Comparison of ENCODE assay signal across 11 cellular contexts in the genomic region with DNA sequence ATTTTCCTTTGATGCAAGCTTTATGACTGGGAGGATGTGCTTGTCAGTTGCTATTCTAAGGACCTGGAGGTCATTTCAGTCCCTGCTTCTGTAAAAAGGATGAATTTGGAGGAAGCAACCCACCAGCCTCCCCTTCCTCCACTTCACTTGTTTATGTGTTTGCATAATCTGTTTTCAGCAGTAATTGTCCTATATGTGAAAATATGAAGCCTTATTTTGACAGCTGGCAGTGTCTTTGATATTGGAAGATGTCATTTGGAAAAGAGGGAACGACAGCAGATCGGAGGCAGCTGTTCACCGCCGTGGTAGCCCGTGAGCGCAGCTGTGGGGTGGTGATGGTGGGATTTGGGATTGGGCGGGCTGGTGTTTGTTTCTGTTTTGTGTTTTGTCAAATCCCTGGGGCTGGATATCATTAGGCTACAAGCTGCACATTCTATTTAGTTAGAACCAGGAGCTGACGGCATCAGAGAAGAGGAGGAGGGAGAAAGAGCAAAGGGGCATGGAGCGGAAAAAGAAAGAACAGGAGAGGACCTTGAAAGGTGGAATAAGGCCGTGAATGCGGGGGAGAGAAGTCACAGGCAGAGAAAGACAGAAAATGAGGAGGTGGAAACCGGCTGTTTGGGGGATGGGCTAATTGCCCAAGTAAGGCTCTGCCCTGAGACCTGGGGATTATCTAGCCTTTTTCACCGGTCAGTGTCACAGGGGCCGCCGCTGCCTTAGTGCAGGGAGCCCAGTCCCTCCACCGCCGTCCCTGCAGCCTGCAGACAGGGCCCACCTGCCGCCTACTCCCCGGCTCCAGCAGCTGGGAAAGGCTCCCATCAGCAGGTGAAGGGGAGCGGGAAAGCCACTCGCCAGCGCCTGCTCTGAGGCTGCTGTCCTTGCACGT.
DNase-seq lines count a peak whose midpoint lies in the region; ATAC-seq and TF ChIP-seq lines count a peak whose summit lies in the region.
"Had no signal": no experiment of that assay in that cellular context is flagged by ENCODE, and none has a peak within 500 bp of the region (broad histone marks: within the 10 kb centered on the region; RNA-seq: fewer than 3 reads in every experiment).

No MANE protein-coding gene starts in this region.

- no peaks in the 10 kb centered on the region for H3K36me3 ChIP-seq in CD8-positive, alpha-beta memory T cell (ENCODE audit: insufficient read depth, low read length)
- H3K36me3 ChIP-seq in heart right ventricle (no peaks in the 10 kb centered on the region), BE2C (no peaks in the 10 kb centered on the region)
- H3K36me3 ChIP-seq: HAP-1 had no signal

- CTCF ChIA-PET in CD8-positive, alpha-beta memory T cell (lab: Charles Lee), result no interaction called here

- no peaks in the 10 kb centered on the region for H3K9me3 Mint-ChIP-seq in CD8-positive, alpha-beta memory T cell
- H3K9me3 Mint-ChIP-seq: stimulated activated naive B cell treated with anti-CD40 and anti-IgM and Interleukin-4, amounts not matched to agents 10 μg/mL and 1 μg/mL and 100 μg/mL, for 72 hours had no signal

- TF ChIP-seq CTCF in heart right ventricle (IDR thresholded peaks at IDR 0.05) (no peak), omental fat pad (IDR thresholded peaks at IDR 0.05) (no peak), BE2C (IDR thresholded peaks at IDR 0.05; ENCODE audit: low read depth, low read length) (no peak)

- peak overlapping the region; percentile 4 for H3K27ac ChIP-seq in CD8-positive, alpha-beta memory T cell (ENCODE audit: low read depth, low read length)
- peak overlapping the region in 8 of 10 donors; percentile 2 to 88 (median 70) for H3K27ac ChIP-seq in heart right ventricle
- H3K27ac ChIP-seq: C4-2B had no signal

- ATAC-seq in heart right ventricle (peak; percentile 25 to 70 (median 48)), omental fat pad (ENCODE audit: low FRiP score) (peak; percentile 34)

- no peaks in the 10 kb centered on the region for H3K9me3 ChIP-seq in CD8-positive, alpha-beta memory T cell (ENCODE audit: low read length)
- H3K9me3 ChIP-seq in heart right ventricle (peaks cover 0 to 4% (median 0%) of the 10 kb centered on the region in 11 donors), BE2C (no peaks in the 10 kb centered on the region)
- H3K9me3 ChIP-seq: HAP-1 had no signal

- H3K4me3 ChIP-seq in CD8-positive, alpha-beta memory T cell (ENCODE audit: low read length), result no peak overlapping the region
- H3K4me3 ChIP-seq in heart right ventricle (peak overlapping the region in 9 of 10 donors; percentile 12 to 51 (median 41)), BE2C (ENCODE audit: low read depth, low read length) (no peak overlapping the region)
- H3K4me3 ChIP-seq: HAP-1 had no signal

- no peaks in the 10 kb centered on the region for H3K4me1 ChIP-seq in CD8-positive, alpha-beta memory T cell (ENCODE audit: insufficient read depth, low read length)
- peaks cover 8 to 33% (median 22%) of the 10 kb centered on the region in 9 donors for H3K4me1 ChIP-seq in heart right ventricle
- H3K4me1 ChIP-seq in BE2C, result no peaks in the 10 kb centered on the region

- H3K4me1 Mint-ChIP-seq in CD8-positive, alpha-beta memory T cell, result no peaks in the 10 kb centered on the region

- H3K27me3 Mint-ChIP-seq in CD8-positive, alpha-beta memory T cell, result peaks cover 23 to 26% of the 10 kb centered on the region in 2 donors

- no peaks in the 10 kb centered on the region for H3K36me3 Mint-ChIP-seq in CD8-positive, alpha-beta memory T cell
- H3K36me3 Mint-ChIP-seq: stimulated activated naive B cell treated with anti-CD40 and anti-IgM and Interleukin-4, amounts not matched to agents 10 μg/mL and 1 μg/mL and 100 μg/mL, for 72 hours had no signal

- POLR2A ChIA-PET in CD8-positive, alpha-beta memory T cell (lab: Charles Lee), result no interaction called here

- no peak overlapping the region for H3K27ac Mint-ChIP-seq in CD8-positive, alpha-beta memory T cell
- H3K27ac Mint-ChIP-seq: stimulated activated naive B cell treated with anti-CD40 and anti-IgM and Interleukin-4, amounts not matched to agents 10 μg/mL and 1 μg/mL and 100 μg/mL, for 72 hours had no signal

- intact Hi-C loops in heart right ventricle (cut with DNase I), result loop anchor here in 2 of 10 donors (10.0 kb wide), 1 partner anchor 104 kb away; a partner anchor contains a TSS

- H3K27me3 ChIP-seq in CD8-positive, alpha-beta memory T cell (ENCODE audit: insufficient read depth, low read length, poor library complexity, severe bottlenecking), result no peaks in the 10 kb centered on the region
- peaks cover 0 to 9% (median 0%) of the 10 kb centered on the region in 7 donors for H3K27me3 ChIP-seq in heart right ventricle
- no peaks in the 10 kb centered on the region; the same call in 1 of the 2 replicates for H3K27me3 ChIP-seq in BE2C

- DNase-seq in CD8-positive, alpha-beta memory T cell, result no peak
- DNase-seq in NCI-H82 treated with DMSO at 0.1 percent for 48 hours (lab: John Stamatoyannopoulos, UW; ENCODE audit: unreplicated experiment) (peak; percentile 9), heart right ventricle (peak in 1 of 2 donors; percentile 55), omental fat pad (ENCODE audit: low spot score) (no peak), DMS 273 (lab: John Stamatoyannopoulos, UW; ENCODE audit: unreplicated experiment) (no peak), BE2C (no peak), NCI-H345 (lab: John Stamatoyannopoulos, UW) (no peak)
- DNase-seq in stimulated activated naive CD4-positive, alpha-beta T cell treated with Interleukin-2 at 50 U/mL for 16 hours (lab: John Stamatoyannopoulos, UW), result no peak
- DNase-seq: stimulated activated naive B cell treated with anti-CD40 and anti-IgM and Interleukin-4, amounts not matched to agents 10 μg/mL and 1 μg/mL and 100 μg/mL, for 72 hours had no signal

- 30 to 35% methylated on average over 23 of the region's 23 CpGs for WGBS in heart right ventricle, 2 donors

- no peak overlapping the region for H3K4me3 Mint-ChIP-seq in CD8-positive, alpha-beta memory T cell

Comparison
In these comparisons a context has a peak if more than half of its experiments do, and no peak if none do; other contexts are left out.
1. H3K4me3 ChIP-seq: peak in heart right ventricle (9 of 10); none in CD8-positive, alpha-beta memory T cell (single experiment) and BE2C (single experiment).